Comparison of ENCODE assay signal across 1 cellular context in the genomic region with DNA sequence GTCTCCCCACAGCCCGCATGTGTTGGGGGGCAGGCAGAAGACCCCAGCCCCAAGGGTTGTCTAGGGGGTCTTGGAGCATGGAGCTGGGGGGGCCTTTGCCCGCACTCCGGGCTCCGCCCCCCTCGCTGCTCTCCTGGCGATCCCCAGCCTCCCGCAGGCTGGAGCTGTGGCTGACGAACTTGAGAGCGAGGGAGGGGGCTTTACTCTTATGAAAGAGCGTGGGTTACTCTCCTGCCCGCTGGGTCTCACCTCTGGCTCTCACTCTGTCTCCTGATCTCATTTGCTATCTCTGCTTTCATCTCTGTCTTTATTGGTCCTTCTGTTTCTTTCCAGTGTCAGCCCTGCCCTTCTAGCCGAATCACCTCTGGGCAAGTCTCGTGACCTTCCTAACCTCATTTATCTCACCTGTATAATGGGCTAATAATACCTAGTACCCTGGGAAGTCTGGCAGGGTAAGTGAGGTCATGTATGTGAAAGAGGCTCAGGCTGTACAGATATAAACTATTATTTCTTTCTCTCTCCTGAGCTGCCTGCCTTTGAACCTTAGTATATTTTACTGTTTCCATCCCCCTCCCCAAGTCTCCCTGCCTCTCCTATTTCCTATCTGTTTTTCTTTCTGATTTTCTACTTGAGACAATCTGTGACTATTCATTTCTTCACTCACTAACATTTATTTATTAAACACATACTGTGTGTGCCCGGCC.
A peak's percentile ranks its signal among the peaks of the same experiment; 100 is the strongest.
TF ChIP-seq lines count a peak whose summit lies in the region.

No MANE protein-coding gene starts in this region.

TF ChIP-seq in K562, 482 proteins besides CTCF, POLR2A, EP300 and RAD21 (continued from another document):
- TF ChIP-seq, protein P1, sequence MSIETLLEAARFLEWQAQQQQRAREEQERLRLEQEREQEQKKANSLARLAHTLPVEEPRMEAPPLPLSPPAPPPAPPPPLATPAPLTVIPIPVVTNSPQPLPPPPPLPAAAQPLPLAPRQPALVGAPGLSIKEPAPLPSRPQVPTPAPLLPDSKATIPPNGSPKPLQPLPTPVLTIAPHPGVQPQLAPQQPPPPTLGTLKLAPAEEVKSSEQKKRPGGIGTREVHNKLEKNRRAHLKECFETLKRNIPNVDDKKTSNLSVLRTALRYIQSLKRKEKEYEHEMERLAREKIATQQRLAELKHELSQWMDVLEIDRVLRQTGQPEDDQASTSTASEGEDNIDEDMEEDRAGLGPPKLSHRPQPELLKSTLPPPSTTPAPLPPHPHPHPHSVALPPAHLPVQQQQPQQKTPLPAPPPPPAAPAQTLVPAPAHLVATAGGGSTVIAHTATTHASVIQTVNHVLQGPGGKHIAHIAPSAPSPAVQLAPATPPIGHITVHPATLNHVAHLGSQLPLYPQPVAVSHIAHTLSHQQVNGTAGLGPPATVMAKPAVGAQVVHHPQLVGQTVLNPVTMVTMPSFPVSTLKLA (conservative IDR thresholded peaks at IDR 0.05): peak in 1 of 2 experiments; percentile 2; a peak in 1 of 4 replicates
- TF ChIP-seq POLR2B (IDR thresholded peaks at IDR 0.05; ENCODE audit: low read depth, partially characterized antibody): no peak
- TF ChIP-seq, protein P2, sequence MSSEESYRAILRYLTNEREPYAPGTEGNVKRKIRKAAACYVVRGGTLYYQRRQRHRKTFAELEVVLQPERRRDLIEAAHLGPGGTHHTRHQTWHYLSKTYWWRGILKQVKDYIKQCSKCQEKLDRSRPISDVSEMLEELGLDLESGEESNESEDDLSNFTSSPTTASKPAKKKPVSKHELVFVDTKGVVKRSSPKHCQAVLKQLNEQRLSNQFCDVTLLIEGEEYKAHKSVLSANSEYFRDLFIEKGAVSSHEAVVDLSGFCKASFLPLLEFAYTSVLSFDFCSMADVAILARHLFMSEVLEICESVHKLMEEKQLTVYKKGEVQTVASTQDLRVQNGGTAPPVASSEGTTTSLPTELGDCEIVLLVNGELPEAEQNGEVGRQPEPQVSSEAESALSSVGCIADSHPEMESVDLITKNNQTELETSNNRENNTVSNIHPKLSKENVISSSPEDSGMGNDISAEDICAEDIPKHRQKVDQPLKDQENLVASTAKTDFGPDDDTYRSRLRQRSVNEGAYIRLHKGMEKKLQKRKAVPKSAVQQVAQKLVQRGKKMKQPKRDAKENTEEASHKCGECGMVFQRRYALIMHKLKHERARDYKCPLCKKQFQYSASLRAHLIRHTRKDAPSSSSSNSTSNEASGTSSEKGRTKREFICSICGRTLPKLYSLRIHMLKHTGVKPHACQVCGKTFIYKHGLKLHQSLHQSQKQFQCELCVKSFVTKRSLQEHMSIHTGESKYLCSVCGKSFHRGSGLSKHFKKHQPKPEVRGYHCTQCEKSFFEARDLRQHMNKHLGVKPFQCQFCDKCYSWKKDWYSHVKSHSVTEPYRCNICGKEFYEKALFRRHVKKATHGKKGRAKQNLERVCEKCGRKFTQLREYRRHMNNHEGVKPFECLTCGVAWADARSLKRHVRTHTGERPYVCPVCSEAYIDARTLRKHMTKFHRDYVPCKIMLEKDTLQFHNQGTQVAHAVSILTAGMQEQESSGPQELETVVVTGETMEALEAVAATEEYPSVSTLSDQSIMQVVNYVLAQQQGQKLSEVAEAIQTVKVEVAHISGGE (CRISPR knock-in tag; IDR thresholded peaks at IDR 0.05): 0 out of 6 replicates have a peak, but pooled peaks of 1 of the 3 experiments have one; percentile 14
- TF ChIP-seq, protein P3, sequence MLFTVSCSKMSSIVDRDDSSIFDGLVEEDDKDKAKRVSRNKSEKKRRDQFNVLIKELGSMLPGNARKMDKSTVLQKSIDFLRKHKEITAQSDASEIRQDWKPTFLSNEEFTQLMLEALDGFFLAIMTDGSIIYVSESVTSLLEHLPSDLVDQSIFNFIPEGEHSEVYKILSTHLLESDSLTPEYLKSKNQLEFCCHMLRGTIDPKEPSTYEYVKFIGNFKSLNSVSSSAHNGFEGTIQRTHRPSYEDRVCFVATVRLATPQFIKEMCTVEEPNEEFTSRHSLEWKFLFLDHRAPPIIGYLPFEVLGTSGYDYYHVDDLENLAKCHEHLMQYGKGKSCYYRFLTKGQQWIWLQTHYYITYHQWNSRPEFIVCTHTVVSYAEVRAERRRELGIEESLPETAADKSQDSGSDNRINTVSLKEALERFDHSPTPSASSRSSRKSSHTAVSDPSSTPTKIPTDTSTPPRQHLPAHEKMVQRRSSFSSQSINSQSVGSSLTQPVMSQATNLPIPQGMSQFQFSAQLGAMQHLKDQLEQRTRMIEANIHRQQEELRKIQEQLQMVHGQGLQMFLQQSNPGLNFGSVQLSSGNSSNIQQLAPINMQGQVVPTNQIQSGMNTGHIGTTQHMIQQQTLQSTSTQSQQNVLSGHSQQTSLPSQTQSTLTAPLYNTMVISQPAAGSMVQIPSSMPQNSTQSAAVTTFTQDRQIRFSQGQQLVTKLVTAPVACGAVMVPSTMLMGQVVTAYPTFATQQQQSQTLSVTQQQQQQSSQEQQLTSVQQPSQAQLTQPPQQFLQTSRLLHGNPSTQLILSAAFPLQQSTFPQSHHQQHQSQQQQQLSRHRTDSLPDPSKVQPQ (CRISPR knock-in tag; IDR thresholded peaks at IDR 0.05; ENCODE audit: borderline replicate concordance): no peak
- peak; percentile 98 for TF ChIP-seq RBM25 (IDR thresholded peaks at IDR 0.05; ENCODE audit: low read depth, low read length, severe bottlenecking)
- peak; percentile 97 for TF ChIP-seq CHD4 (IDR thresholded peaks at IDR 0.05; ENCODE audit: insufficient read depth, insufficient replicate concordance, low read depth, low read length, poor library complexity, severe bottlenecking)
- TF ChIP-seq MEF2D (tag; conservative IDR thresholded peaks at IDR 0.05; ENCODE audit: low read depth): 0 out of 2 replicates have a peak, but pooled peaks have one; percentile 29
- peak; percentile 100 for TF ChIP-seq BCOR (IDR thresholded peaks at IDR 0.05)
- TF ChIP-seq, protein P4, sequence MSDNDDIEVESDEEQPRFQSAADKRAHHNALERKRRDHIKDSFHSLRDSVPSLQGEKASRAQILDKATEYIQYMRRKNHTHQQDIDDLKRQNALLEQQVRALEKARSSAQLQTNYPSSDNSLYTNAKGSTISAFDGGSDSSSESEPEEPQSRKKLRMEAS (CRISPR knock-in tag; IDR thresholded peaks at IDR 0.05): peak; percentile 9; the same call in 1 of the 2 replicates
- no peak for TF ChIP-seq ZNF311 (CRISPR knock-in tag; IDR thresholded peaks at IDR 0.05)
- TF ChIP-seq HDAC1 (IDR thresholded peaks at IDR 0.05): peak; percentile 58 to 83; a peak in 3 of 4 replicates
- no peak for TF ChIP-seq ZNF785 (CRISPR knock-in tag; IDR thresholded peaks at IDR 0.05)
- TF ChIP-seq KAT2B (IDR thresholded peaks at IDR 0.05; ENCODE audit: low read depth, low read length): no peak
- TF ChIP-seq TCF7L2 (IDR thresholded peaks at IDR 0.05; ENCODE audit: low read depth, low read length): no peak
- TF ChIP-seq, protein P5, sequence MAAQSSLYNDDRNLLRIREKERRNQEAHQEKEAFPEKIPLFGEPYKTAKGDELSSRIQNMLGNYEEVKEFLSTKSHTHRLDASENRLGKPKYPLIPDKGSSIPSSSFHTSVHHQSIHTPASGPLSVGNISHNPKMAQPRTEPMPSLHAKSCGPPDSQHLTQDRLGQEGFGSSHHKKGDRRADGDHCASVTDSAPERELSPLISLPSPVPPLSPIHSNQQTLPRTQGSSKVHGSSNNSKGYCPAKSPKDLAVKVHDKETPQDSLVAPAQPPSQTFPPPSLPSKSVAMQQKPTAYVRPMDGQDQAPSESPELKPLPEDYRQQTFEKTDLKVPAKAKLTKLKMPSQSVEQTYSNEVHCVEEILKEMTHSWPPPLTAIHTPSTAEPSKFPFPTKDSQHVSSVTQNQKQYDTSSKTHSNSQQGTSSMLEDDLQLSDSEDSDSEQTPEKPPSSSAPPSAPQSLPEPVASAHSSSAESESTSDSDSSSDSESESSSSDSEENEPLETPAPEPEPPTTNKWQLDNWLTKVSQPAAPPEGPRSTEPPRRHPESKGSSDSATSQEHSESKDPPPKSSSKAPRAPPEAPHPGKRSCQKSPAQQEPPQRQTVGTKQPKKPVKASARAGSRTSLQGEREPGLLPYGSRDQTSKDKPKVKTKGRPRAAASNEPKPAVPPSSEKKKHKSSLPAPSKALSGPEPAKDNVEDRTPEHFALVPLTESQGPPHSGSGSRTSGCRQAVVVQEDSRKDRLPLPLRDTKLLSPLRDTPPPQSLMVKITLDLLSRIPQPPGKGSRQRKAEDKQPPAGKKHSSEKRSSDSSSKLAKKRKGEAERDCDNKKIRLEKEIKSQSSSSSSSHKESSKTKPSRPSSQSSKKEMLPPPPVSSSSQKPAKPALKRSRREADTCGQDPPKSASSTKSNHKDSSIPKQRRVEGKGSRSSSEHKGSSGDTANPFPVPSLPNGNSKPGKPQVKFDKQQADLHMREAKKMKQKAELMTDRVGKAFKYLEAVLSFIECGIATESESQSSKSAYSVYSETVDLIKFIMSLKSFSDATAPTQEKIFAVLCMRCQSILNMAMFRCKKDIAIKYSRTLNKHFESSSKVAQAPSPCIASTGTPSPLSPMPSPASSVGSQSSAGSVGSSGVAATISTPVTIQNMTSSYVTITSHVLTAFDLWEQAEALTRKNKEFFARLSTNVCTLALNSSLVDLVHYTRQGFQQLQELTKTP (IDR thresholded peaks at IDR 0.05; ENCODE audit: low read depth in 1 of 2, partially characterized antibody in 2 of 2): peak in 1 of 2 experiments; percentile 21
- TF ChIP-seq DMBX1 (CRISPR knock-in tag; IDR thresholded peaks at IDR 0.05; ENCODE audit: borderline replicate concordance): no peak
- TF ChIP-seq, protein P6, sequence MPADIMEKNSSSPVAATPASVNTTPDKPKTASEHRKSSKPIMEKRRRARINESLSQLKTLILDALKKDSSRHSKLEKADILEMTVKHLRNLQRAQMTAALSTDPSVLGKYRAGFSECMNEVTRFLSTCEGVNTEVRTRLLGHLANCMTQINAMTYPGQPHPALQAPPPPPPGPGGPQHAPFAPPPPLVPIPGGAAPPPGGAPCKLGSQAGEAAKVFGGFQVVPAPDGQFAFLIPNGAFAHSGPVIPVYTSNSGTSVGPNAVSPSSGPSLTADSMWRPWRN (IDR thresholded peaks at IDR 0.05; ENCODE audit: low read depth): peak; percentile 58
- no peak for TF ChIP-seq KDM4B (IDR thresholded peaks at IDR 0.05; ENCODE audit: borderline replicate concordance in 2 of 2, low read depth in 1 of 2)
- peak in 1 of 2 experiments; percentile 42; a peak in 1 of 4 replicates for TF ChIP-seq ARNT (IDR thresholded peaks at IDR 0.05)
- TF ChIP-seq PHF20 (IDR thresholded peaks at IDR 0.05; ENCODE audit: partially characterized antibody): peak; percentile 80
- 0 out of 2 replicates have a peak, but pooled peaks have one; percentile 51 for TF ChIP-seq ZNF175 (CRISPR knock-in tag; IDR thresholded peaks at IDR 0.05; ENCODE audit: low read depth)
- no peak for TF ChIP-seq NRF1 (conservative IDR thresholded peaks at IDR 0.05 in 1 of 2, IDR thresholded peaks at IDR 0.05 in 1 of 2)
- peak; percentile 97 for TF ChIP-seq SMARCA5 (IDR thresholded peaks at IDR 0.05)
- peak; percentile 98 for TF ChIP-seq HDAC2 (IDR thresholded peaks at IDR 0.05)
- peak; percentile 61; the same call in 1 of the 2 replicates for TF ChIP-seq CEBPB (tag; IDR thresholded peaks at IDR 0.05)
- 0 out of 2 replicates have a peak, but pooled peaks have one; percentile 14 for TF ChIP-seq GATA2 (CRISPR knock-in tag; IDR thresholded peaks at IDR 0.05)
- no peak for TF ChIP-seq MTA2 (IDR thresholded peaks at IDR 0.05; ENCODE audit: low read depth)
- peak; percentile 2 to 18; a peak in 1 of 4 replicates for TF ChIP-seq MAZ (CRISPR knock-in tag; conservative IDR thresholded peaks at IDR 0.05 in 1 of 2, IDR thresholded peaks at IDR 0.05 in 1 of 2)
- TF ChIP-seq ZFP1 (CRISPR knock-in tag; IDR thresholded peaks at IDR 0.05): no peak
- TF ChIP-seq ZNF584 (CRISPR knock-in tag; IDR thresholded peaks at IDR 0.05; ENCODE audit: low read depth): peak; percentile 15; the same call in 1 of the 2 replicates
- no peak for TF ChIP-seq ELF2 (CRISPR knock-in tag; IDR thresholded peaks at IDR 0.05)
- peak in 1 of 2 experiments; percentile 56; a peak in 1 of 4 replicates for TF ChIP-seq SIN3A (IDR thresholded peaks at IDR 0.05; ENCODE audit: borderline replicate concordance in 2 of 2, control insufficient read depth in 1 of 2, low read depth in 2 of 2, low read length in 2 of 2)
TF ChIP-seq in K562: peak in this region for 45.
